ENCODE assay signal across 14 cellular contexts in genomic region chr6:168699631-168700315, GRCh38.
DNase-seq lines count a peak whose midpoint lies in the region; ATAC-seq and TF ChIP-seq lines count a peak whose summit lies in the region.
"Had no signal": no experiment of that assay in that cellular context is flagged by ENCODE, and none has a peak within 500 bp of the region (broad histone marks: within the 10 kb centered on the region; RNA-seq: fewer than 3 reads in every experiment).

No MANE protein-coding gene starts in this region.

- H3K4me1 ChIP-seq in left ventricle myocardium inferior (peaks cover 13% of the 10 kb centered on the region), right lobe of liver (no peaks in the 10 kb centered on the region), stomach (peaks cover 0 to 41% (median 9%) of the 10 kb centered on the region in 4 donors)
- H3K4me1 ChIP-seq in effector memory CD4-positive, alpha-beta T cell (ENCODE audit: control insufficient read depth, insufficient read depth, low read length, poor library complexity, severe bottlenecking) = no peaks in the 10 kb centered on the region
- H3K4me1 ChIP-seq: breast epithelium had no signal

- no peak overlapping the region for H3K4me3 Mint-ChIP-seq in progenitor cell of endocrine pancreas (ENCODE audit: low read depth)

- no peak for ATAC-seq in right lobe of liver

- TF ChIP-seq EP300 in stomach (IDR thresholded peaks at IDR 0.05) = no peak

- intact Hi-C loops in left ventricle myocardium inferior (cut with micrococcal nuclease) (no loop called here), right lobe of liver (cut with DNase I) (no loop called here), stomach (cut with DNase I; ENCODE audit: low total_unique reads) (no loop called here)

- WGBS in right lobe of liver (ENCODE audit: insufficient coverage, low coverage, low lambda C conversion rate, missing lambda C conversion rate) = 65% methylated on average over 9 of the region's 15 CpGs
- 54 to 74% (median 73%) methylated on average over 14 to 15 of the region's 15 CpGs for WGBS in stomach, 5 donors

- H3K4me3 ChIP-seq in MG63 = no peak overlapping the region
- H3K4me3 ChIP-seq in astrocyte of the cerebellum (ENCODE audit: low read depth, low read length) = no peak overlapping the region
- H3K4me3 ChIP-seq in left ventricle myocardium inferior = no peak overlapping the region
- no peak overlapping the region for H3K4me3 ChIP-seq in right lobe of liver
- H3K4me3 ChIP-seq in effector memory CD4-positive, alpha-beta T cell (ENCODE audit: insufficient read depth, low read depth, low read length, poor library complexity, severe bottlenecking) = no peak overlapping the region
- H3K4me3 ChIP-seq in stomach = no peak overlapping the region
- H3K4me3 ChIP-seq: breast epithelium had no signal

- peaks cover 3% of the 10 kb centered on the region for H3K9me3 Mint-ChIP-seq in progenitor cell of endocrine pancreas (ENCODE audit: low read depth)

- H3K4me1 Mint-ChIP-seq in progenitor cell of endocrine pancreas (ENCODE audit: low read depth) = peaks cover 15% of the 10 kb centered on the region

- H3K36me3 Mint-ChIP-seq in progenitor cell of endocrine pancreas (ENCODE audit: insufficient read depth) = no peaks in the 10 kb centered on the region

- in situ Hi-C loops in astrocyte of the cerebellum (cut with HindIII; ENCODE audit: low sequenced_read_pairs) = no loop called here

- H3K27ac ChIP-seq in left ventricle myocardium inferior (replicated peaks) (no peak overlapping the region), right lobe of liver (no peak overlapping the region), stomach (peak overlapping the region in 2 of 5 donors; percentile 21 to 57)
- H3K27ac ChIP-seq in effector memory CD4-positive, alpha-beta T cell (ENCODE audit: insufficient read depth, low read length, poor library complexity, severe bottlenecking) = no peak overlapping the region
- H3K27ac ChIP-seq: breast epithelium, WERI-Rb-1 had no signal

- H3K9me3 ChIP-seq in MG63 = no peaks in the 10 kb centered on the region
- H3K9me3 ChIP-seq in left ventricle myocardium inferior (replicated peaks) = peaks cover 7% of the 10 kb centered on the region
- H3K9me3 ChIP-seq in right lobe of liver = no peaks in the 10 kb centered on the region
- H3K9me3 ChIP-seq in effector memory CD4-positive, alpha-beta T cell (ENCODE audit: control insufficient read depth, low read length) = no peaks in the 10 kb centered on the region
- no peaks in the 10 kb centered on the region for H3K9me3 ChIP-seq in stomach
- H3K9me3 ChIP-seq: breast epithelium had no signal

- H3K36me3 ChIP-seq in MG63 (no peaks in the 10 kb centered on the region), left ventricle myocardium inferior (no peaks in the 10 kb centered on the region), right lobe of liver (no peaks in the 10 kb centered on the region), stomach (no peaks in the 10 kb centered on the region)
- no peaks in the 10 kb centered on the region for H3K36me3 ChIP-seq in effector memory CD4-positive, alpha-beta T cell (ENCODE audit: control insufficient read depth, insufficient read depth, low read length)
- H3K36me3 ChIP-seq: breast epithelium, WERI-Rb-1 had no signal

- TF ChIP-seq POLR2A in right lobe of liver (IDR thresholded peaks at IDR 0.05) (no peak), stomach (IDR thresholded peaks at IDR 0.05) (no peak)

- no peaks in the 10 kb centered on the region for H3K27me3 ChIP-seq in MG63
- peaks cover 6% of the 10 kb centered on the region for H3K27me3 ChIP-seq in left ventricle myocardium inferior (ENCODE audit: low read depth)
- no peaks in the 10 kb centered on the region for H3K27me3 ChIP-seq in right lobe of liver
- H3K27me3 ChIP-seq in effector memory CD4-positive, alpha-beta T cell (replicated peaks; ENCODE audit: control insufficient read depth, insufficient read depth, low read length, poor library complexity, severe bottlenecking) = peaks cover 3% of the 10 kb centered on the region
- H3K27me3 ChIP-seq in stomach = no peaks in the 10 kb centered on the region
- H3K27me3 ChIP-seq: breast epithelium had no signal

- peak; percentile 84 for DNase-seq in MG63
- peak; percentile 18 for DNase-seq in astrocyte of the cerebellum (ENCODE audit: low read depth)
- DNase-seq in left ventricle myocardium inferior = peak; percentile 50
- no peak for DNase-seq in progenitor cell of endocrine pancreas (ENCODE audit: low spot score, unreplicated experiment)
- DNase-seq in right lobe of liver = no peak
- no peak for DNase-seq in NCI-H187 (lab: John Stamatoyannopoulos, UW)
- DNase-seq in effector memory CD4-positive, alpha-beta T cell = no peak
- DNase-seq in stomach = no peak
- DNase-seq: activated gamma-delta T cell treated with Interleukin-2 at 50 U/mL for 16 hours, KG1, mammary epithelial cell, NCI-H1930, WERI-Rb-1 had no signal

- peak overlapping the region; percentile 33 for H3K27ac Mint-ChIP-seq in progenitor cell of endocrine pancreas

- peaks cover 5% of the 10 kb centered on the region for H3K27me3 Mint-ChIP-seq in progenitor cell of endocrine pancreas

- TF ChIP-seq CTCF in astrocyte of the cerebellum (IDR thresholded peaks at IDR 0.05; ENCODE audit: low read depth, low read length, missing control alignments) (no peak), left ventricle myocardium inferior (IDR thresholded peaks at IDR 0.05; ENCODE audit: borderline replicate concordance) (no peak), progenitor cell of endocrine pancreas (IDR thresholded peaks at IDR 0.05; ENCODE audit: unreplicated experiment) (no peak), right lobe of liver (IDR thresholded peaks at IDR 0.05) (no peak), stomach (IDR thresholded peaks at IDR 0.05) (no peak)

Comparison
In these comparisons a context has a peak if more than half of its experiments do, and no peak if none do; other contexts are left out.
1. DNase-seq: peak in MG63 (single experiment), astrocyte of the cerebellum (single experiment) and left ventricle myocardium inferior (single experiment); none in progenitor cell of endocrine pancreas (single experiment), right lobe of liver (0 of 3), NCI-H187 (0 of 2), effector memory CD4-positive, alpha-beta T cell (0 of 3) and stomach (single experiment).